8 cellular contexts compared by ENCODE assay signal in the genomic region with DNA sequence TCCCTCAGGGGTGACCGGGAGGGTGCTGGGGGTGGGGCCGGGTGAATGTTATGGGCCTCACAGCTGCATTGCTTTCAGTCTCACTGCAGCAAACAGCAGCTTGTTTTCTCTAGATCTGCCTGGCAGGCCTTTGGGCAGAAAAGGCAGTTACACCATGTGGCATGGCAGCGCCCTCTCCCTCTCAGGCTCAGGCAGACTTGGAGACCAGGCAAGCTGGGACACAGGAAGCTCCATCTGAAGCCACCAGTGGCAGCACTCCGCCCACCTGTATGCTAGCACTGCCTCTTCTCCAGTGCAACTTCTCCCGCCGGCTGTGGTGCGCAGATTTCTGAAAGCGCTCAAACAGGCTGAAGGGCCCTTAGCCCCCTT.
DNase-seq lines count a peak whose midpoint lies in the region; ATAC-seq and TF ChIP-seq lines count a peak whose summit lies in the region.

No MANE protein-coding gene starts in this region.

- no peaks in the 10 kb centered on the region for H3K36me3 ChIP-seq in suprapubic skin

- no peak overlapping the region for H3K4me3 Mint-ChIP-seq in activated CD4-positive, alpha-beta T cell treated with anti-CD3 and anti-CD28 coated beads, Interleukin-2, amount 10 ng/mL, durations not matched to agents 24 days and 14 days

- H3K36me3 Mint-ChIP-seq in activated CD4-positive, alpha-beta T cell treated with anti-CD3 and anti-CD28 coated beads, Interleukin-2, amount 10 ng/mL, durations not matched to agents 24 days and 14 days (ENCODE audit: low read depth): peaks cover 2% of the 10 kb centered on the region

- peak overlapping the region; percentile 79 for H3K27ac ChIP-seq in suprapubic skin

- TF ChIP-seq EP300 in suprapubic skin (IDR thresholded peaks at IDR 0.05): no peak

- H3K27ac Mint-ChIP-seq in activated CD4-positive, alpha-beta T cell treated with anti-CD3 and anti-CD28 coated beads, Interleukin-2, amount 10 ng/mL, durations not matched to agents 24 days and 14 days: no peak overlapping the region

- H3K27me3 ChIP-seq in suprapubic skin: no peaks in the 10 kb centered on the region

- peak; percentile 59 for DNase-seq in NCI-H510A treated with DMSO at 0.1 percent for 48 hours (lab: John Stamatoyannopoulos, UW)
- peak; percentile 54 for DNase-seq in cerebellar cortex (ENCODE audit: low spot score)
- DNase-seq in medulla oblongata (ENCODE audit: extremely low spot score): peak; percentile 89
- DNase-seq in suprapubic skin (ENCODE audit: low spot score in 2 of 2): no peak
- no peak for DNase-seq in NK-92 (lab: John Stamatoyannopoulos, UW; ENCODE audit: unreplicated experiment)
- DNase-seq in activated CD4-positive, alpha-beta T cell treated with anti-CD3 and anti-CD28 coated beads, Interleukin-2, amount 10 ng/mL, durations not matched to agents 24 days and 14 days: no peak
- DNase-seq in activated CD8-positive, alpha-beta memory T cell treated with anti-CD3 and anti-CD28 coated beads, Interleukin-2, amount 50 U/mL, for 4 hours: no peak

- peaks cover 37% of the 10 kb centered on the region for H3K4me1 Mint-ChIP-seq in activated CD4-positive, alpha-beta T cell treated with anti-CD3 and anti-CD28 coated beads, Interleukin-2, amount 10 ng/mL, durations not matched to agents 24 days and 14 days

- peaks cover 74% of the 10 kb centered on the region for H3K4me1 ChIP-seq in suprapubic skin

- no peaks in the 10 kb centered on the region for H3K27me3 Mint-ChIP-seq in activated CD4-positive, alpha-beta T cell treated with anti-CD3 and anti-CD28 coated beads, Interleukin-2, amount 10 ng/mL, durations not matched to agents 24 days and 14 days

- intact Hi-C loops in activated CD4-positive, alpha-beta T cell treated with anti-CD3 and anti-CD28 coated beads, Interleukin-2, amount 10 ng/mL, durations not matched to agents 24 days and 14 days (cut with micrococcal nuclease): no loop called here

- WGBS in suprapubic skin: 35% methylated on average over 8 of the region's 8 CpGs

- no peaks in the 10 kb centered on the region for H3K9me3 ChIP-seq in suprapubic skin

- TF ChIP-seq CTCF in suprapubic skin (IDR thresholded peaks at IDR 0.05): no peak

- H3K9me3 Mint-ChIP-seq in activated CD4-positive, alpha-beta T cell treated with anti-CD3 and anti-CD28 coated beads, Interleukin-2, amount 10 ng/mL, durations not matched to agents 24 days and 14 days: no peaks in the 10 kb centered on the region

- H3K4me3 ChIP-seq in suprapubic skin: no peak overlapping the region

- no peak for ATAC-seq in HG02623 (IDR thresholded peaks at IDR 0.05; ENCODE audit: unreplicated experiment)

- TF ChIP-seq POLR2A in suprapubic skin (IDR thresholded peaks at IDR 0.05): no peak

Comparison
In these comparisons a context has a peak if more than half of its experiments do, and no peak if none do; other contexts are left out.
1. DNase-seq: peak in NCI-H510A treated with DMSO at 0.1 percent for 48 hours (single experiment), cerebellar cortex (single experiment) and medulla oblongata (single experiment); none in suprapubic skin (0 of 2), NK-92 (single experiment), activated CD4-positive, alpha-beta T cell treated with anti-CD3 and anti-CD28 coated beads, Interleukin-2, amount 10 ng/mL, durations not matched to agents 24 days and 14 days (single experiment) and activated CD8-positive, alpha-beta memory T cell treated with anti-CD3 and anti-CD28 coated beads, Interleukin-2, amount 50 U/mL, for 4 hours (single experiment).